12 cellular contexts compared by ENCODE assay signal in genomic region chr12:6279631-6280030, GRCh38. TPM values are rescaled to one million over a fixed set of nuclear protein-coding genes. Genes with fewer than 3 reads are reported as not detected.
DNase-seq lines count a peak whose midpoint lies in the region; ATAC-seq, FAIRE-seq and TF ChIP-seq lines count a peak whose summit lies in the region.
"Had no signal": no experiment of that assay in that cellular context is flagged by ENCODE, and none has a peak within 500 bp of the region (broad histone marks: within the 10 kb centered on the region; RNA-seq: fewer than 3 reads in every experiment).

No MANE protein-coding gene starts in this region.

- TF ChIP-seq CTCF in right atrium auricular region (IDR thresholded peaks at IDR 0.05) (no peak), coronary artery (IDR thresholded peaks at IDR 0.05) (no peak), vagina (IDR thresholded peaks at IDR 0.05) (no peak)

- H3K27me3 Mint-ChIP-seq in naive B cell: peaks cover 59 to 61% (median 61%) of the 10 kb centered on the region in 3 donors

- H3K27ac Mint-ChIP-seq in naive B cell: no peak overlapping the region

- no peak for TF ChIP-seq POLR2A in vagina (IDR thresholded peaks at IDR 0.05)
- no peak for TF ChIP-seq POLR2A in GM12891 (IDR thresholded peaks at IDR 0.05; ENCODE audit: low read depth, low read length)

- no peak for ATAC-seq in left cardiac atrium
- ATAC-seq in naive B cell (ENCODE audit: low read depth in 2 of 2): no peak
- ATAC-seq in HG02588 (IDR thresholded peaks at IDR 0.05; ENCODE audit: unreplicated experiment): no peak

- H3K36me3 ChIP-seq in right atrium auricular region (no peaks in the 10 kb centered on the region), vagina (no peaks in the 10 kb centered on the region)

- H3K9me3 Mint-ChIP-seq in naive B cell: peaks cover 0 to 2% (median 0%) of the 10 kb centered on the region in 7 donors

- intact Hi-C loops in left cardiac atrium (cut with DNase I): loop anchor here (2.0 to 5.0 kb wide), 3 partner anchors 47 to 217 kb away; no protein-coding TSS in a partner anchor
- intact Hi-C loops in vagina (cut with DNase I): no loop called here

- H3K4me3 Mint-ChIP-seq in naive B cell: peak overlapping the region in 6 of 8 donors; percentile 24 to 79 (median 42)

- no peak for FAIRE-seq in GM12891 (lab: Jason Lieb, UNC)

- H3K27ac ChIP-seq in right atrium auricular region: peak overlapping the region; percentile 32 to 34
- H3K27ac ChIP-seq in coronary artery: peak overlapping the region; percentile 48 to 71
- peak overlapping the region; percentile 86 for H3K27ac ChIP-seq in vagina

- H3K4me1 ChIP-seq in right atrium auricular region: peaks cover 0 to 30% of the 10 kb centered on the region in 2 donors
- H3K4me1 ChIP-seq in vagina: peaks cover 37% of the 10 kb centered on the region

- H3K27me3 ChIP-seq in right atrium auricular region (no peaks in the 10 kb centered on the region), vagina (no peaks in the 10 kb centered on the region)

- no peaks in the 10 kb centered on the region for H3K36me3 Mint-ChIP-seq in naive B cell

- H3K4me3 ChIP-seq in right atrium auricular region (no peak overlapping the region), coronary artery (no peak overlapping the region), vagina (no peak overlapping the region)

- peaks cover 0 to 14% (median 4%) of the 10 kb centered on the region in 3 donors for H3K4me1 Mint-ChIP-seq in naive B cell

- no peak for DNase-seq in right atrium auricular region (ENCODE audit: low spot score)
- DNase-seq in left cardiac atrium: no peak
- DNase-seq in coronary artery (ENCODE audit: low spot score): no peak
- DNase-seq in naive B cell: no peak
- DNase-seq in vagina (ENCODE audit: extremely low spot score in 2 of 2): no peak
- DNase-seq in activated effector memory CD4-positive, alpha-beta T cell treated with anti-CD3 and anti-CD28 coated beads, Interleukin-2, amount 50 U/mL, for 16 hours: no peak
- DNase-seq in GM12891 (ENCODE audit: insufficient read length, low spot score): no peak
- DNase-seq: activated gamma-delta T cell; effector CD4-positive, alpha-beta T cell; NCI-H1930 had no signal

- no peaks in the 10 kb centered on the region for H3K9me3 ChIP-seq in right atrium auricular region
- H3K9me3 ChIP-seq in vagina: no peaks in the 10 kb centered on the region

TF ChIP-seq in GM12891, 5 proteins besides CTCF, POLR2A, EP300 and RAD21:
- TF ChIP-seq POLR2AphosphoS5 (IDR thresholded peaks at IDR 0.05; ENCODE audit: low read depth, low read length) (no peak), SPI1 (IDR thresholded peaks at IDR 0.05; ENCODE audit: low read depth, low read length) (no peak), POU2F2 (IDR thresholded peaks at IDR 0.05; ENCODE audit: low read depth, low read length) (no peak), TAF1 (IDR thresholded peaks at IDR 0.05; ENCODE audit: low read depth, low read length) (no peak)

RNA-seq across cellular contexts. Expression of gene PLEKHG6, which starts 30.9 kb away (rescaled TPM):
- total RNA-seq in right atrium auricular region: under 1 TPM in 1 of 2 donors, not detected in 1; 0.51 TPM
- 1 to 10 TPM; 5.0 to 6.8 TPM for total RNA-seq in left cardiac atrium
- not detected for polyA plus RNA-seq in naive B cell (ENCODE audit: low read depth in 6 of 6)
- 14.7 TPM for total RNA-seq in vagina
- 3.2 TPM for polyA plus RNA-seq in GM12891 (2012; ENCODE audit: low read depth, missing spikeins)
- total RNA-seq: pulmonary artery endothelial cell had no signal

Comparison
In these comparisons a context has a peak if more than half of its experiments do, and no peak if none do; other contexts are left out.
1. H3K27ac ChIP-seq: peak in every context shown above with its lines; median percentile 86 in vagina; 60 in coronary artery; 33 in right atrium auricular region.